10 cellular contexts compared by ENCODE assay signal in the genomic region with DNA sequence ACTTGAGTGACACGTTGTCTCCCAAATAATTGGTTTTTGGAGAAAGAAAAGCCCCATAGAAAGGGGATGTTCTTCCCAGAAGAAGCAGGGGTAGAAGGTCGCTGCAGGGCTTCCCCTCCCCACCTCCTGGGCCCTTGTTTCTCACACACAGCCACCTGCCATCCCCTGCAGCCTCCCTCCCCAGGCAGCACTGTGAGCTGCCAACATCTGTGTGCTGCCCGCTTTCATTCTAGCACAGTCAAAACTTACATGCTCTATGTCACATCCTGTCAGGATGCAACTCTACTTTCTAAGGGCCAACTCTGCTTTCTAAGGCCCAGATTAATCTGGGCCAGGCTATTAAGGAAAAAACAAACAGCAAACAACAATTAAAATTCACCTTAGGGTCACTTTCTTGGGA.
DNase-seq lines count a peak whose midpoint lies in the region; ATAC-seq and TF ChIP-seq lines count a peak whose summit lies in the region.
"Had no signal": no experiment of that assay in that cellular context is flagged by ENCODE, and none has a peak within 500 bp of the region (broad histone marks: within the 10 kb centered on the region; RNA-seq: fewer than 3 reads in every experiment).

No MANE protein-coding gene starts in this region.

- H3K36me3 ChIP-seq in H7 (replicated peaks; ENCODE audit: control insufficient read depth, insufficient read depth, low read length), result no peaks in the 10 kb centered on the region

- H3K27ac ChIP-seq in VCaP, result peak overlapping the region; percentile 80

- no peak overlapping the region for H3K4me3 ChIP-seq in H7 (ENCODE audit: insufficient read depth, low read depth, low read length)

- DNase-seq in NCI-H446 (lab: John Stamatoyannopoulos, UW) (no peak), KG1 (lab: John Stamatoyannopoulos, UW) (no peak), H7 (no peak), NCI-H2107 (lab: John Stamatoyannopoulos, UW) (no peak)
- DNase-seq: Caco-2, HCEC 1CT had no signal

- peak; percentile 97 for ATAC-seq in GM18511 (IDR thresholded peaks at IDR 0.05; ENCODE audit: unreplicated experiment)
- peak; percentile 97 for ATAC-seq in GM21529 (IDR thresholded peaks at IDR 0.05; ENCODE audit: unreplicated experiment)
- peak; percentile 98 for ATAC-seq in HG03280 (IDR thresholded peaks at IDR 0.05; ENCODE audit: unreplicated experiment)

- TF ChIP-seq CTCF in VCaP (conservative IDR thresholded peaks at IDR 0.05), result no peak

- no peaks in the 10 kb centered on the region for H3K27me3 ChIP-seq in H7 (ENCODE audit: control insufficient read depth, insufficient read depth, low read length)
